ENCODE assay signal across 1 cellular context in genomic region chr2:143705108-143705686, GRCh38.
TF ChIP-seq lines count a peak whose summit lies in the region.

No MANE protein-coding gene starts in this region.

TF ChIP-seq in HEK293, 187 proteins besides CTCF, POLR2A, EP300 and RAD21 (continued from another document and continues in another):
- peak; percentile 39; the same call in 1 of the 2 replicates for TF ChIP-seq ZNF692 (tag by site-specific recombination; IDR thresholded peaks at IDR 0.05)
- TF ChIP-seq ZFHX2 (tag by site-specific recombination; conservative IDR thresholded peaks at IDR 0.05) = no peak
- no peak for TF ChIP-seq ZNF701 (tag by site-specific recombination; IDR thresholded peaks at IDR 0.05)
- TF ChIP-seq ZNF280D (tag by site-specific recombination; IDR thresholded peaks at IDR 0.05) = no peak
- no peak for TF ChIP-seq ZFP41 (tag by site-specific recombination; IDR thresholded peaks at IDR 0.05; ENCODE audit: borderline replicate concordance)
- TF ChIP-seq INSM2 (tag by site-specific recombination; IDR thresholded peaks at IDR 0.05) = 0 out of 2 replicates have a peak, but pooled peaks have one; percentile 43
- no peak for TF ChIP-seq ZNF274 (IDR thresholded peaks at IDR 0.05; ENCODE audit: low read length)
- TF ChIP-seq ZNF274 (tag by site-specific recombination; IDR thresholded peaks at IDR 0.05; ENCODE audit: borderline replicate concordance) = no peak
- TF ChIP-seq ZNF175 (tag by site-specific recombination; IDR thresholded peaks at IDR 0.05) = no peak
- no peak for TF ChIP-seq SP3 (tag by site-specific recombination; IDR thresholded peaks at IDR 0.05)
- TF ChIP-seq PRDM4 (tag by site-specific recombination; IDR thresholded peaks at IDR 0.05) = peak; percentile 93
- TF ChIP-seq ZNF629 (tag by site-specific recombination; IDR thresholded peaks at IDR 0.05) = peak; percentile 47; the same call in 1 of the 2 replicates
- TF ChIP-seq ZNF548 (tag by site-specific recombination; IDR thresholded peaks at IDR 0.05) = no peak
- peak; percentile 79; the same call in 1 of the 2 replicates for TF ChIP-seq OVOL3 (tag by site-specific recombination; IDR thresholded peaks at IDR 0.05)
- TF ChIP-seq ZBTB6 (tag by site-specific recombination; IDR thresholded peaks at IDR 0.05) = peak; percentile 4; the same call in 1 of the 2 replicates
- TF ChIP-seq ZBTB49 (tag by site-specific recombination; IDR thresholded peaks at IDR 0.05; ENCODE audit: low read depth) = no peak
- no peak for TF ChIP-seq ZNF658 (tag by site-specific recombination; IDR thresholded peaks at IDR 0.05)
- TF ChIP-seq PBX3 (CRISPR knock-in tag; IDR thresholded peaks at IDR 0.05) = no peak
- TF ChIP-seq ZXDB (tag by site-specific recombination; IDR thresholded peaks at IDR 0.05) = peak; percentile 61
- no peak for TF ChIP-seq ZNF184 (tag by site-specific recombination; IDR thresholded peaks at IDR 0.05)
- TF ChIP-seq ZNF677 (tag by site-specific recombination; IDR thresholded peaks at IDR 0.05) = no peak
- no peak for TF ChIP-seq KLF17 (tag by site-specific recombination; IDR thresholded peaks at IDR 0.05)
- TF ChIP-seq BCL6B (tag by site-specific recombination; IDR thresholded peaks at IDR 0.05) = no peak
- peak; percentile 75 for TF ChIP-seq BCL11B (tag by site-specific recombination; IDR thresholded peaks at IDR 0.05; ENCODE audit: low read depth)
- no peak for TF ChIP-seq ZNF18 (tag by site-specific recombination; IDR thresholded peaks at IDR 0.05)
- peak; percentile 96 for TF ChIP-seq PRDM6 (tag by site-specific recombination; IDR thresholded peaks at IDR 0.05)
- TF ChIP-seq ZNF571 (tag by site-specific recombination; IDR thresholded peaks at IDR 0.05) = no peak
- no peak for TF ChIP-seq ZNF169 (tag by site-specific recombination; IDR thresholded peaks at IDR 0.05)
- peak; percentile 75 for TF ChIP-seq ZBTB44 (tag by site-specific recombination; IDR thresholded peaks at IDR 0.05)
